ENCODE assay signal across 9 cellular contexts in the genomic region with DNA sequence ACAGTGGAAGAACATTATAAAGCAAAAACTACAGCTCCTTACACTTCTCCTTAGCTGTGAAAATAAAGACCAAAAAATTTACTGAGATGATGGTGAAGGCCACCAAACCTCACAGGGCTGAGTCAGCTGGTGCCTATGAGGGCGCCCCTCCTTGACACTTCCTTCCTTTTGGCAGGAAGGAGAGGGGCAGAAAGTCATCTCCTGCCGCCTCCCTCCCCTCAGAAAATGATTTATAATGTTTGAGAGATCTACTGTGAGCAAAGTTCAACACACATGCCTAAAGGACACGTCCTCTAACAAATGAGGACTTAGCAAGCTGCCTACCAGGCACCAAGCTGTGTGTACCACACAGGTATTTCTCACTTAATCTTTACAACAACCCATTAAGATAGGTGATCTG.
DNase-seq lines count a peak whose midpoint lies in the region; ATAC-seq and TF ChIP-seq lines count a peak whose summit lies in the region.
"Had no signal": no experiment of that assay in that cellular context is flagged by ENCODE, and none has a peak within 500 bp of the region (broad histone marks: within the 10 kb centered on the region; RNA-seq: fewer than 3 reads in every experiment).

No MANE protein-coding gene starts in this region.

- no peak overlapping the region for H3K4me3 ChIP-seq in stomach

- no peaks in the 10 kb centered on the region for H3K27me3 Mint-ChIP-seq in activated T-cell treated with anti-CD3 and anti-CD28 coated beads, Interleukin-2, amount 50 U/mL, for 4 hours (ENCODE audit: low read depth)
- H3K27me3 Mint-ChIP-seq: B cell had no signal

- 36 to 67% (median 46%) methylated on average over 3 of the region's 3 CpGs for WGBS in stomach, 5 donors

- no peak for TF ChIP-seq EP300 in stomach (IDR thresholded peaks at IDR 0.05)

- peaks cover 0 to 44% (median 27%) of the 10 kb centered on the region in 4 donors for H3K4me1 ChIP-seq in stomach

- intact Hi-C loops in stomach (cut with DNase I; ENCODE audit: low total_unique reads) = no loop called here

- no peak for TF ChIP-seq POLR2A in stomach (IDR thresholded peaks at IDR 0.05)

- TF ChIP-seq CTCF in stomach (IDR thresholded peaks at IDR 0.05) = no peak

- DNase-seq in activated gamma-delta T cell treated with Interleukin-2 at 50 U/mL for 16 hours (peak; percentile 39), activated gamma-delta T cell (lab: John Stamatoyannopoulos, UW) (no peak), left lobe of liver (ENCODE audit: low spot score) (no peak), stomach (no peak), SHP77 treated with DMSO at 0.1 percent for 48 hours (lab: John Stamatoyannopoulos, UW) (no peak), DMS153 (lab: John Stamatoyannopoulos, UW) (no peak)
- peak; percentile 38 for DNase-seq in activated T-cell treated with anti-CD3 and anti-CD28 coated beads, Interleukin-2, amount 50 U/mL, for 4 hours

- H3K27ac ChIP-seq in stomach = peak overlapping the region in 4 of 5 donors; percentile 8 to 68 (median 50)

- peak; percentile 64 for ATAC-seq in activated T-cell treated with anti-CD3 and anti-CD28 coated beads, Interleukin-2, amount 50 U/mL, for 4 hours
- ATAC-seq in left lobe of liver (peak; percentile 69), GM21529 (IDR thresholded peaks at IDR 0.05; ENCODE audit: unreplicated experiment) (no peak)

- no peaks in the 10 kb centered on the region for H3K27me3 ChIP-seq in stomach

- H3K4me1 Mint-ChIP-seq in activated T-cell treated with anti-CD3 and anti-CD28 coated beads, Interleukin-2, amount 50 U/mL, for 4 hours (ENCODE audit: low read depth) = peaks cover 47% of the 10 kb centered on the region
- H3K4me1 Mint-ChIP-seq: B cell had no signal

- H3K36me3 ChIP-seq in stomach = no peaks in the 10 kb centered on the region

- H3K4me3 Mint-ChIP-seq in activated T-cell treated with anti-CD3 and anti-CD28 coated beads, Interleukin-2, amount 50 U/mL, for 4 hours = peak overlapping the region; percentile 1
- H3K4me3 Mint-ChIP-seq: B cell had no signal

- peaks cover 9% of the 10 kb centered on the region for H3K9me3 Mint-ChIP-seq in activated T-cell treated with anti-CD3 and anti-CD28 coated beads, Interleukin-2, amount 50 U/mL, for 4 hours

- H3K36me3 Mint-ChIP-seq in activated T-cell treated with anti-CD3 and anti-CD28 coated beads, Interleukin-2, amount 50 U/mL, for 4 hours (ENCODE audit: insufficient read depth) = peaks cover 18% of the 10 kb centered on the region

- H3K9me3 ChIP-seq in stomach = no peaks in the 10 kb centered on the region

Comparison
In these comparisons a context has a peak if more than half of its experiments do, and no peak if none do; other contexts are left out.
1. DNase-seq: peak in activated gamma-delta T cell treated with Interleukin-2 at 50 U/mL for 16 hours (single experiment) and activated T-cell treated with anti-CD3 and anti-CD28 coated beads, Interleukin-2, amount 50 U/mL, for 4 hours (single experiment); none in activated gamma-delta T cell (single experiment), left lobe of liver (single experiment), stomach (single experiment), SHP77 treated with DMSO at 0.1 percent for 48 hours (single experiment) and DMS153 (single experiment).